In the genomic region with DNA sequence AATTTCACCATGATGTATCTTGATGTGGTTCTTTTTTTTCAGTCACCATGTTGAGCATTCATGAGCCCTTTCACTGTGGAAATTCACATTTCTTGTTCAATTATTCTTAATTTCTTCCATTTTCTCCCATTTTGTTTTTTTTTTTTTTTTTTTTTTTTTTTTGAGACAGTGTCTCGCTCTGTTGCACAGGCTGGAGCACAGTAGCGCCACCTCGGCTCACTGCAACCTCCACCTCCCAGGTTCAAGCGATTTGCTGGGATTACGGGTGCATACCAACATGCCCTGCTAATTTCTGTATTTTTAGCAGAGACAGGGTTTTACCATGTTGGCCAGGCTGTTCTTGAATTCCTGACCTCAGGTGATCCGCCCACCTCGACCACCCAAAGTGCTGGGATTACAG, we compare ENCODE assay signal across 1 cellular context.
TF ChIP-seq lines count a peak whose summit lies in the region.

No MANE protein-coding gene starts in this region.

TF ChIP-seq in WTC11, 78 proteins besides CTCF, POLR2A, EP300 and RAD21 (continued from another document):
- TF ChIP-seq, protein P1, sequence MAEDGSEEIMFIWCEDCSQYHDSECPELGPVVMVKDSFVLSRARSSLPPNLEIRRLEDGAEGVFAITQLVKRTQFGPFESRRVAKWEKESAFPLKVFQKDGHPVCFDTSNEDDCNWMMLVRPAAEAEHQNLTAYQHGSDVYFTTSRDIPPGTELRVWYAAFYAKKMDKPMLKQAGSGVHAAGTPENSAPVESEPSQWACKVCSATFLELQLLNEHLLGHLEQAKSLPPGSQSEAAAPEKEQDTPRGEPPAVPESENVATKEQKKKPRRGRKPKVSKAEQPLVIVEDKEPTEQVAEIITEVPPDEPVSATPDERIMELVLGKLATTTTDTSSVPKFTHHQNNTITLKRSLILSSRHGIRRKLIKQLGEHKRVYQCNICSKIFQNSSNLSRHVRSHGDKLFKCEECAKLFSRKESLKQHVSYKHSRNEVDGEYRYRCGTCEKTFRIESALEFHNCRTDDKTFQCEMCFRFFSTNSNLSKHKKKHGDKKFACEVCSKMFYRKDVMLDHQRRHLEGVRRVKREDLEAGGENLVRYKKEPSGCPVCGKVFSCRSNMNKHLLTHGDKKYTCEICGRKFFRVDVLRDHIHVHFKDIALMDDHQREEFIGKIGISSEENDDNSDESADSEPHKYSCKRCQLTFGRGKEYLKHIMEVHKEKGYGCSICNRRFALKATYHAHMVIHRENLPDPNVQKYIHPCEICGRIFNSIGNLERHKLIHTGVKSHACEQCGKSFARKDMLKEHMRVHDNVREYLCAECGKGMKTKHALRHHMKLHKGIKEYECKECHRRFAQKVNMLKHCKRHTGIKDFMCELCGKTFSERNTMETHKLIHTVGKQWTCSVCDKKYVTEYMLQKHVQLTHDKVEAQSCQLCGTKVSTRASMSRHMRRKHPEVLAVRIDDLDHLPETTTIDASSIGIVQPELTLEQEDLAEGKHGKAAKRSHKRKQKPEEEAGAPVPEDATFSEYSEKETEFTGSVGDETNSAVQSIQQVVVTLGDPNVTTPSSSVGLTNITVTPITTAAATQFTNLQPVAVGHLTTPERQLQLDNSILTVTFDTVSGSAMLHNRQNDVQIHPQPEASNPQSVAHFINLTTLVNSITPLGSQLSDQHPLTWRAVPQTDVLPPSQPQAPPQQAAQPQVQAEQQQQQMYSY (CRISPR knock-in tag; IDR thresholded peaks at IDR 0.05), result no peak
- TF ChIP-seq SMAD4 (CRISPR knock-in tag; IDR thresholded peaks at IDR 0.05), result no peak
- TF ChIP-seq ESRRA (CRISPR knock-in tag; IDR thresholded peaks at IDR 0.05; ENCODE audit: borderline replicate concordance), result no peak
- no peak for TF ChIP-seq ZNF416 (CRISPR knock-in tag; IDR thresholded peaks at IDR 0.05)
- no peak for TF ChIP-seq KAT7 (CRISPR knock-in tag; IDR thresholded peaks at IDR 0.05; ENCODE audit: borderline replicate concordance)
- TF ChIP-seq ZNF423 (CRISPR knock-in tag; IDR thresholded peaks at IDR 0.05), result no peak
- TF ChIP-seq, protein P2, sequence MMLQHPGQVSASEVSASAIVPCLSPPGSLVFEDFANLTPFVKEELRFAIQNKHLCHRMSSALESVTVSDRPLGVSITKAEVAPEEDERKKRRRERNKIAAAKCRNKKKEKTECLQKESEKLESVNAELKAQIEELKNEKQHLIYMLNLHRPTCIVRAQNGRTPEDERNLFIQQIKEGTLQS (CRISPR knock-in tag; conservative IDR thresholded peaks at IDR 0.05), result no peak
